ENCODE assay signal across 23 cellular contexts in genomic region chr9:131012396-131012917, GRCh38. TPM values are rescaled to one million over a fixed set of nuclear protein-coding genes. Genes with fewer than 3 reads are reported as not detected.
A peak's percentile ranks its signal among the peaks of the same experiment; 100 is the strongest.
DNase-seq lines count a peak whose midpoint lies in the region; ATAC-seq and TF ChIP-seq lines count a peak whose summit lies in the region.
"Had no signal": no experiment of that assay in that cellular context is flagged by ENCODE, and none has a peak within 500 bp of the region (broad histone marks: within the 10 kb centered on the region; RNA-seq: fewer than 3 reads in every experiment).

No MANE protein-coding gene starts in this region.

- CTCF ChIA-PET in SK-N-SH (lab: Yijun Ruan, JAX), result interaction anchor here (1.0 to 5.0 kb wide), 3 partner anchors 19 to 311 kb away, joined by 3 to 31 read pairs (median 3); no protein-coding TSS in a partner anchor

- POLR2A ChIA-PET in SK-N-SH (lab: Yijun Ruan, JAX), result no interaction called here

- H3K9me2 ChIP-seq in SK-N-SH, result no peaks in the 10 kb centered on the region

- no peak overlapping the region for H3K4me3 ChIP-seq in SK-N-SH (ENCODE audit: low read depth in 2 of 2, low read length in 1 of 2)
- no peak overlapping the region for H3K4me3 ChIP-seq in duodenal mucosa (ENCODE audit: low read depth in 1 of 2, low read length in 2 of 2)
- no peak overlapping the region for H3K4me3 ChIP-seq in right lobe of liver
- H3K4me3 ChIP-seq in testis, result no peak overlapping the region
- H3K4me3 ChIP-seq: colonic mucosa, left lung, ovary had no signal

- H3K27ac ChIP-seq in SK-N-SH (ENCODE audit: low read depth in 2 of 2, low read length in 1 of 2) (no peak overlapping the region), duodenal mucosa (ENCODE audit: low read depth, low read length) (peak overlapping the region; percentile 50), right lobe of liver (no peak overlapping the region), testis (peak overlapping the region; percentile 6 to 74)
- H3K27ac ChIP-seq: 22Rv1, colonic mucosa, left lung, ovary had no signal

- no peak overlapping the region for H3K4me2 ChIP-seq in SK-N-SH

- H4K20me1 ChIP-seq in SK-N-SH (ENCODE audit: insufficient read depth), result no peaks in the 10 kb centered on the region

- no peaks in the 10 kb centered on the region for H3F3A ChIP-seq in SK-N-SH (replicated peaks; ENCODE audit: insufficient read depth)

- ATAC-seq in SK-N-SH treated with all-trans-retinoic acid at 6 μM for 48 hours (no peak), right lobe of liver (peak; percentile 6 to 39 (median 16))
- ATAC-seq: activated CD8-positive, alpha-beta T cell treated with anti-CD3 and anti-CD28 coated beads for 36 hours; left lung had no signal

- no peak overlapping the region for H3K9ac ChIP-seq in SK-N-SH
- H3K9ac ChIP-seq in duodenal mucosa (ENCODE audit: low read depth in 1 of 2, low read length in 2 of 2), result no peak overlapping the region

- intact Hi-C loops in right lobe of liver (cut with DNase I), result no loop called here
- intact Hi-C loops in testis (cut with DNase I; ENCODE audit: low total_unique reads), result loop anchor here (5.0 kb wide), 1 partner anchor 35 kb away; no protein-coding TSS in a partner anchor

- H3K9me3 ChIP-seq in SK-N-SH (no peaks in the 10 kb centered on the region), duodenal mucosa (ENCODE audit: control insufficient read depth in 1 of 2, low read length in 2 of 2) (no peaks in the 10 kb centered on the region), right lobe of liver (no peaks in the 10 kb centered on the region), testis (no peaks in the 10 kb centered on the region)
- H3K9me3 ChIP-seq: Caco-2, colonic mucosa, left lung, ovary had no signal

- no peak for TF ChIP-seq CTCF in SK-N-SH (IDR thresholded peaks at IDR 0.05)
- TF ChIP-seq CTCF in right lobe of liver (IDR thresholded peaks at IDR 0.05), result no peak
- no peak for TF ChIP-seq CTCF in testis (IDR thresholded peaks at IDR 0.05)

- 84% methylated on average over 11 of the region's 22 CpGs for WGBS in SK-N-SH (ENCODE audit: low lambda C conversion rate)
- WGBS in right lobe of liver (ENCODE audit: insufficient coverage, low coverage, low lambda C conversion rate, missing lambda C conversion rate), result 31% methylated on average over 11 of the region's 22 CpGs
- 41 to 59% methylated on average over 10 to 21 of the region's 22 CpGs for WGBS in testis, 2 donors

- TF ChIP-seq POLR2A in right lobe of liver (IDR thresholded peaks at IDR 0.05), result no peak
- TF ChIP-seq POLR2A in testis (IDR thresholded peaks at IDR 0.05), result no peak

- peak; percentile 23 for DNase-seq in SK-N-SH
- peak in 1 of 3 donors; percentile 20 for DNase-seq in right lobe of liver
- DNase-seq in testis, result peak; percentile 58
- DNase-seq in germinal center (ENCODE audit: low spot score), result no peak
- no peak for DNase-seq in SW480 (ENCODE audit: low spot score)
- no peak for DNase-seq in Ammon's horn (ENCODE audit: low spot score)
- DNase-seq: activated B cell treated with CpG ODN at 0.5 μM for 24 hours; activated CD8-positive, alpha-beta T cell treated with anti-CD3 and anti-CD28 coated beads for 36 hours; activated naive CD4-positive, alpha-beta T cell treated with anti-CD3 and anti-CD28 coated beads, Interleukin-2, amount 10 ng/mL, durations not matched to agents 7 days and 5 days; activated T-cell treated with anti-CD3 and anti-CD28 coated beads, Interleukin-2, amount 50 U/mL, for 24 hours; colonic mucosa; EL; left lung; NCI-H1436; NCI-H774; ovary; SHP77; stimulated activated CD4-positive, alpha-beta T cell treated with anti-CD3 and anti-CD28 coated beads, Interleukin-2, amount 100 ng/mL, for 24 hours had no signal

- no peaks in the 10 kb centered on the region; a peak in 1 of 4 replicates for H3K4me1 ChIP-seq in SK-N-SH (ENCODE audit: control insufficient read depth in 1 of 2, insufficient read depth in 2 of 2, low read depth in 1 of 2, low read length in 1 of 2)
- H3K4me1 ChIP-seq in duodenal mucosa (ENCODE audit: control insufficient read depth in 1 of 2, insufficient read depth in 2 of 2, low read length in 2 of 2), result no peaks in the 10 kb centered on the region
- H3K4me1 ChIP-seq in right lobe of liver, result no peaks in the 10 kb centered on the region
- H3K4me1 ChIP-seq in testis, result peaks cover 37% of the 10 kb centered on the region
- H3K4me1 ChIP-seq: Caco-2, colonic mucosa had no signal

- TF ChIP-seq EP300 in SK-N-SH (IDR thresholded peaks at IDR 0.05; ENCODE audit: borderline replicate concordance in 1 of 2, low read depth in 1 of 2, low read length in 1 of 2), result no peak

- no peak for TF ChIP-seq RAD21 in SK-N-SH (IDR thresholded peaks at IDR 0.05; ENCODE audit: low read length)

- H3K27me3 ChIP-seq in SK-N-SH (ENCODE audit: insufficient read depth) (peaks cover 25% of the 10 kb centered on the region), duodenal mucosa (ENCODE audit: control insufficient read depth in 1 of 2, insufficient read depth in 2 of 2, low read length in 2 of 2) (peaks cover 25 to 32% of the 10 kb centered on the region in 2 donors), right lobe of liver (peaks cover 0 to 7% of the 10 kb centered on the region in 2 donors), testis (no peaks in the 10 kb centered on the region)
- H3K27me3 ChIP-seq: ovary had no signal

- H3K36me3 ChIP-seq in SK-N-SH (replicated peaks in 1 of 2; ENCODE audit: control insufficient read depth in 1 of 2, insufficient read depth in 2 of 2, low read length in 1 of 2) (no peaks in the 10 kb centered on the region), duodenal mucosa (ENCODE audit: control insufficient read depth in 1 of 2, insufficient read depth in 2 of 2, low read length in 2 of 2) (no peaks in the 10 kb centered on the region), right lobe of liver (no peaks in the 10 kb centered on the region), testis (ENCODE audit: low read depth, missing control alignments) (no peaks in the 10 kb centered on the region)
- H3K36me3 ChIP-seq: colonic mucosa, left lung, ovary had no signal

- no peak overlapping the region for H2AFZ ChIP-seq in SK-N-SH (ENCODE audit: low read depth)

- H3K79me2 ChIP-seq in SK-N-SH (ENCODE audit: insufficient read depth), result no peaks in the 10 kb centered on the region

TF ChIP-seq in SK-N-SH, 30 proteins besides CTCF, POLR2A, EP300 and RAD21:
- TF ChIP-seq USF1 (IDR thresholded peaks at IDR 0.05; ENCODE audit: borderline replicate concordance, low read depth), result no peak
- no peak for TF ChIP-seq TAF1 (IDR thresholded peaks at IDR 0.05; ENCODE audit: borderline replicate concordance, low read depth, low read length)
- TF ChIP-seq GABPA (IDR thresholded peaks at IDR 0.05; ENCODE audit: low read depth), result no peak
- no peak for TF ChIP-seq FOSL2 (IDR thresholded peaks at IDR 0.05; ENCODE audit: borderline replicate concordance, low read depth)
- no peak for TF ChIP-seq USF2 (IDR thresholded peaks at IDR 0.05; ENCODE audit: borderline replicate concordance, low read depth, low read length)

TF ChIP-seq in SK-N-SH treated with all-trans-retinoic acid at 6 μM for 48 hours, 23 proteins besides CTCF, POLR2A, EP300 and RAD21:
- no peak for TF ChIP-seq ZFP3 (CRISPR knock-in tag; IDR thresholded peaks at IDR 0.05)
- TF ChIP-seq SNAI2 (CRISPR knock-in tag; IDR thresholded peaks at IDR 0.05), result no peak
- no peak for TF ChIP-seq CREB5 (CRISPR knock-in tag; IDR thresholded peaks at IDR 0.05; ENCODE audit: low read depth)
- TF ChIP-seq POU6F1 (CRISPR knock-in tag; IDR thresholded peaks at IDR 0.05; ENCODE audit: borderline replicate concordance, low read depth), result no peak
- TF ChIP-seq ZNF70 (CRISPR knock-in tag; IDR thresholded peaks at IDR 0.05), result no peak
- no peak for TF ChIP-seq TOX (CRISPR knock-in tag; IDR thresholded peaks at IDR 0.05; ENCODE audit: borderline replicate concordance)
- no peak for TF ChIP-seq BACH2 (CRISPR knock-in tag; IDR thresholded peaks at IDR 0.05; ENCODE audit: borderline replicate concordance)

RNA-seq across cellular contexts. Expression of gene LAMC3, which starts 3.5 kb away (rescaled TPM):
- polyA plus RNA-seq in SK-N-SH (2012; rRNA removed) (0.06 and 0.07 TPM in 2 replicates), testis (ENCODE audit: insufficient read depth, low read depth, low replicate concordance) (35.9 TPM)
- polyA plus RNA-seq in SK-N-SH (2012; cell fraction: cytosol; rRNA removed), result 0.01 and 0.08 TPM in 2 replicates
- 0.07 and 0.23 TPM in 2 replicates for polyA plus RNA-seq in SK-N-SH (2012; cell fraction: nucleus; rRNA removed)
- total RNA-seq in right lobe of liver (10 to 100 TPM in 1 of 6 experiments, 1 to 10 TPM in 5; 2.7 to 14.3 (median 3.7) TPM), testis (100 to 1,000 TPM in 1 of 2 donors, 10 to 100 TPM in 1; 86.3 to 136 TPM)
- total RNA-seq: activated B cell treated with CpG ODN at 0.5 μM for 24 hours, M059J had no signal

Comparison
In these comparisons a context has a peak if more than half of its experiments do, and no peak if none do; other contexts are left out.
1. DNase-seq: peak in SK-N-SH (single experiment) and testis (single experiment); none in germinal center (single experiment), SW480 (single experiment) and Ammon's horn (single experiment).
2. H3K27ac ChIP-seq: peak in duodenal mucosa (single experiment) and testis (2 of 2); none in SK-N-SH (0 of 2) and right lobe of liver (0 of 3).
3. RNA of gene LAMC3, which starts 3.5 kb away (total RNA-seq): 86.3 to 136 TPM in testis; 2.7 to 14.3 TPM in right lobe of liver; every median in the first group is over 4 times any median in the second.